In the genomic region with DNA sequence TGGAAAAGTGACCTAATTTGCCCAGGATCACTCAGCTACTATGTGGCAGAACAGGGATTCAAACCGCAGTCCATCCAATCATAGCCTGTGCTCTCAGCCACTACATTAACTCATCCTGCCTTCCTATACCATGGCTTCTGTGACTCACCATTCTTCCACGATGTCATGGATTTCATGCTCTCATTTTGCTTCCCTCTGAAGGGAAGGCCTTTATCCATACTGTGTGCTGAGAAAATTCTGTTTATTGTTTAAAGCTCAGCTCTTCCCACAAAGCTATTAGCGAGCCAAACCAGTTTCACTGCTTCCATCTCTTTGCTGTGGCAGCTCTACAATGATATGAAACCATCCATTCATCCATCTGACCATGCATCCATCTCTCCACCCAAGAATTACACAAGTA, we compare ENCODE assay signal across 15 cellular contexts.
A peak's percentile ranks its signal among the peaks of the same experiment; 100 is the strongest.
DNase-seq lines count a peak whose midpoint lies in the region; ATAC-seq, FAIRE-seq and TF ChIP-seq lines count a peak whose summit lies in the region.
"Had no signal": no experiment of that assay in that cellular context is flagged by ENCODE, and none has a peak within 500 bp of the region (broad histone marks: within the 10 kb centered on the region; RNA-seq: fewer than 3 reads in every experiment).

No MANE protein-coding gene starts in this region.

- ATAC-seq in IMR-90 (ENCODE audit: low read depth) (peak; percentile 85), HG02973 (IDR thresholded peaks at IDR 0.05; ENCODE audit: unreplicated experiment) (no peak), GM18517 (IDR thresholded peaks at IDR 0.05; ENCODE audit: unreplicated experiment) (no peak)
- ATAC-seq: A549 had no signal

- H3K9ac ChIP-seq in BLaER1 treated with 17β-estradiol and CSF1 and Interleukin-3, amounts not matched to agents 10 nM and 100 nM: no peak overlapping the region
- H3K9ac ChIP-seq in IMR-90 (ENCODE audit: low read depth, low read length) (no peak overlapping the region), kidney (ENCODE audit: low read length in 2 of 2) (no peak overlapping the region)

- no peak overlapping the region for H3K56ac ChIP-seq in IMR-90 (ENCODE audit: extremely low read depth, insufficient read depth, low read length)

- no peak overlapping the region for H2AK5ac ChIP-seq in IMR-90 (ENCODE audit: low read depth, low read length)

- H4K5ac ChIP-seq in IMR-90 (ENCODE audit: low read depth, low read length): no peak overlapping the region

- H3K27ac ChIP-seq in BLaER1 treated with 17β-estradiol and CSF1 and Interleukin-3, amounts not matched to agents 10 nM and 100 nM: peak overlapping the region in 6 of 11 experiments; percentile 17 to 61 (median 52); a peak in 6 of 22 replicates
- no peak overlapping the region for H3K27ac ChIP-seq in IMR-90 (ENCODE audit: insufficient read depth, low read length)
- H3K27ac ChIP-seq in kidney (ENCODE audit: low read depth in 2 of 2, low read length in 2 of 2): no peak overlapping the region
- H3K27ac ChIP-seq: A549, Peyer's patch, SJSA1 had no signal

- POLR2A ChIA-PET in IMR-90 (lab: Charles Lee; ENCODE audit: unreplicated experiment): no interaction called here

- H3K23ac ChIP-seq in IMR-90 (ENCODE audit: low read depth, low read length): no peak overlapping the region

- no peak overlapping the region for H2BK120ac ChIP-seq in IMR-90 (ENCODE audit: low read depth, low read length)

- WGBS in IMR-90 (ENCODE audit: extremely low coverage in 2 of 2, insufficient read length in 1 of 2), 2 experiments: no CpG with 5 or more reads among the region's 3 CpGs

- intact Hi-C loops in IMR-90 (cut with micrococcal nuclease): no loop called here
- intact Hi-C loops in kidney (cut with DNase I): no loop called here

- H3K18ac ChIP-seq in IMR-90 (ENCODE audit: low read depth, low read length): no peak overlapping the region

- H4K91ac ChIP-seq in IMR-90 (ENCODE audit: insufficient read depth, low read depth, low read length): no peak overlapping the region

- TF ChIP-seq RAD21 in IMR-90 (IDR thresholded peaks at IDR 0.05; ENCODE audit: low read length): no peak

- no peak overlapping the region for H2BK20ac ChIP-seq in IMR-90 (ENCODE audit: low read depth, low read length)

- in situ Hi-C loops in IMR-90 (cut with MboI; ENCODE audit: low sequenced_read_pairs) (no loop called here), astrocyte of the cerebellum (cut with HindIII; ENCODE audit: low sequenced_read_pairs) (no loop called here)

- no peaks in the 10 kb centered on the region; a peak in 1 of 4 replicates for H3K79me1 ChIP-seq in IMR-90 (ENCODE audit: low read depth in 1 of 2, low read length in 2 of 2)

- H3K4ac ChIP-seq in IMR-90 (ENCODE audit: low read depth, low read length): no peak overlapping the region

- peaks cover 0 to 9% (median 0%) of the 10 kb centered on the region in 11 experiments; a peak in 4 of 22 replicates for H3K9me3 ChIP-seq in BLaER1 treated with 17β-estradiol and CSF1 and Interleukin-3, amounts not matched to agents 10 nM and 100 nM (replicated peaks in 1 of 11)
- no peaks in the 10 kb centered on the region for H3K9me3 ChIP-seq in IMR-90 (ENCODE audit: control insufficient read depth, insufficient read depth, low read length)
- H3K9me3 ChIP-seq in kidney (ENCODE audit: control insufficient read depth in 1 of 2, low read length in 2 of 2): no peaks in the 10 kb centered on the region
- H3K9me3 ChIP-seq: A549, Peyer's patch, SJSA1 had no signal

- peak; percentile 86 for DNase-seq in IMR-90
- DNase-seq in astrocyte of the cerebellum (ENCODE audit: low read depth): peak; percentile 29
- peak; percentile 60 for DNase-seq in fibroblast of peridontal ligament (ENCODE audit: extremely low read depth)
- DNase-seq in kidney: no peak
- no peak for DNase-seq in HuH-7.5 (ENCODE audit: low spot score)
- DNase-seq: DMS79 treated with DMSO at 0.1 percent for 48 hours, NCI-H1930, NCI-H2171 treated with DMSO at 0.1 percent for 48 hours, NCI-H510A treated with DMSO at 0.1 percent for 48 hours, Peyer's patch had no signal

- H3K4me3 ChIP-seq in BLaER1 treated with 17β-estradiol and CSF1 and Interleukin-3, amounts not matched to agents 10 nM and 100 nM: no peak overlapping the region
- no peak overlapping the region for H3K4me3 ChIP-seq in IMR-90 (ENCODE audit: insufficient read depth, low read depth, low read length)
- no peak overlapping the region for H3K4me3 ChIP-seq in astrocyte of the cerebellum (ENCODE audit: low read depth, low read length)
- H3K4me3 ChIP-seq in kidney (ENCODE audit: low read length in 2 of 2): no peak overlapping the region
- H3K4me3 ChIP-seq: A549, Peyer's patch, SJSA1 had no signal

- H4K20me1 ChIP-seq in BLaER1 treated with 17β-estradiol and CSF1 and Interleukin-3, amounts not matched to agents 10 nM and 100 nM: no peaks in the 10 kb centered on the region
- no peaks in the 10 kb centered on the region for H4K20me1 ChIP-seq in IMR-90 (ENCODE audit: insufficient read depth, low read length)

- no peak overlapping the region for H2AK9ac ChIP-seq in IMR-90 (replicated peaks; ENCODE audit: low read depth, low read length, poor library complexity)

- H3K36me3 ChIP-seq in BLaER1 treated with 17β-estradiol and CSF1 and Interleukin-3, amounts not matched to agents 10 nM and 100 nM: peaks cover 0 to 19% (median 0%) of the 10 kb centered on the region in 11 experiments; a peak in 2 of 22 replicates
- H3K36me3 ChIP-seq in IMR-90 (ENCODE audit: control insufficient read depth, insufficient read depth, low read length) (no peaks in the 10 kb centered on the region; the same call in 1 of the 2 replicates), kidney (ENCODE audit: control insufficient read depth in 1 of 2, insufficient read depth in 2 of 2, low read length in 2 of 2) (no peaks in the 10 kb centered on the region)
- H3K36me3 ChIP-seq: Peyer's patch, SJSA1 had no signal

- CTCF ChIA-PET in IMR-90 (lab: Yijun Ruan, JAX): no interaction called here

- dilution Hi-C loops in IMR-90 (cut with HindIII; ENCODE audit: low sequenced_read_pairs, unreplicated experiment): no loop called here

- H4K8ac ChIP-seq in IMR-90 (ENCODE audit: low read depth in 2 of 2, low read length in 2 of 2): no peak overlapping the region

- no peak overlapping the region for H3K14ac ChIP-seq in IMR-90 (replicated peaks; ENCODE audit: low read depth, low read length)

- peaks cover 13 to 34% (median 28%) of the 10 kb centered on the region in 10 experiments for H3K4me1 ChIP-seq in BLaER1 treated with 17β-estradiol and CSF1 and Interleukin-3, amounts not matched to agents 10 nM and 100 nM
- H3K4me1 ChIP-seq in IMR-90 (ENCODE audit: control insufficient read depth, insufficient read depth, low read length) (peaks cover 2% of the 10 kb centered on the region; the same call in 1 of the 2 replicates), kidney (ENCODE audit: control insufficient read depth in 1 of 2, insufficient read depth in 1 of 2, low read depth in 1 of 2, low read length in 2 of 2) (peaks cover 2 to 8% of the 10 kb centered on the region in 2 donors)
- H3K4me1 ChIP-seq: A549, Peyer's patch, SJSA1 had no signal

- H3K9me1 ChIP-seq in IMR-90 (ENCODE audit: insufficient read depth, low read length): no peaks in the 10 kb centered on the region; the same call in 1 of the 2 replicates

- no peak overlapping the region for H2AFZ ChIP-seq in IMR-90 (replicated peaks; ENCODE audit: low read length, poor library complexity)

- no peak overlapping the region for H2BK5ac ChIP-seq in IMR-90 (ENCODE audit: low read depth, low read length, poor library complexity, severe bottlenecking)

- H3K27me3 ChIP-seq in BLaER1 treated with 17β-estradiol and CSF1 and Interleukin-3, amounts not matched to agents 10 nM and 100 nM: peaks cover 0 to 12% (median 0%) of the 10 kb centered on the region in 11 experiments; a peak in 3 of 22 replicates
- H3K27me3 ChIP-seq in IMR-90 (ENCODE audit: control insufficient read depth, insufficient read depth, low read length): no peaks in the 10 kb centered on the region
- H3K27me3 ChIP-seq: Peyer's patch, SJSA1 had no signal

- H2BK15ac ChIP-seq in IMR-90 (ENCODE audit: low read depth, low read length): no peak overlapping the region

- no TSS peak for BruUV-seq in IMR-90 (replicated peaks; lab: Mats Ljungman, UMichigan)

- peak overlapping the region; percentile 52 to 85 (median 74); a peak in 21 of 22 replicates for H3K4me2 ChIP-seq in BLaER1 treated with 17β-estradiol and CSF1 and Interleukin-3, amounts not matched to agents 10 nM and 100 nM
- H3K4me2 ChIP-seq in IMR-90 (ENCODE audit: low read depth, low read length): no peak overlapping the region
- H3K4me2 ChIP-seq: A549 had no signal

- FAIRE-seq in kidney (lab: Jason Lieb, UNC): no peak
- FAIRE-seq: A549 had no signal

- TF ChIP-seq CTCF in IMR-90 (conservative IDR thresholded peaks at IDR 0.05; ENCODE audit: low read depth, low read length) (no peak), astrocyte of the cerebellum (IDR thresholded peaks at IDR 0.05; ENCODE audit: low read depth, low read length, missing control alignments) (no peak), kidney (IDR thresholded peaks at IDR 0.05; ENCODE audit: borderline replicate concordance, extremely low read depth, insufficient read depth) (no peak)

- TF ChIP-seq POLR2A in IMR-90 (IDR thresholded peaks at IDR 0.05; ENCODE audit: low read depth, low read length): no peak

TF ChIP-seq in IMR-90, 13 proteins besides CTCF, POLR2A, EP300 and RAD21 (continues in another document):
- no peak for TF ChIP-seq MAFK (IDR thresholded peaks at IDR 0.05; ENCODE audit: low read depth, low read length)
- TF ChIP-seq, protein P1, sequence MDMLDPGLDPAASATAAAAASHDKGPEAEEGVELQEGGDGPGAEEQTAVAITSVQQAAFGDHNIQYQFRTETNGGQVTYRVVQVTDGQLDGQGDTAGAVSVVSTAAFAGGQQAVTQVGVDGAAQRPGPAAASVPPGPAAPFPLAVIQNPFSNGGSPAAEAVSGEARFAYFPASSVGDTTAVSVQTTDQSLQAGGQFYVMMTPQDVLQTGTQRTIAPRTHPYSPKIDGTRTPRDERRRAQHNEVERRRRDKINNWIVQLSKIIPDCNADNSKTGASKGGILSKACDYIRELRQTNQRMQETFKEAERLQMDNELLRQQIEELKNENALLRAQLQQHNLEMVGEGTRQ (IDR thresholded peaks at IDR 0.05; ENCODE audit: low read depth, low read length): no peak
- no peak for TF ChIP-seq BHLHE40 (IDR thresholded peaks at IDR 0.05; ENCODE audit: low read depth, low read length)
- no peak for TF ChIP-seq NFE2L2 (IDR thresholded peaks at IDR 0.05; ENCODE audit: low read depth, low read length)
- TF ChIP-seq RCOR1 (IDR thresholded peaks at IDR 0.05; ENCODE audit: insufficient replicate concordance, low read length): no peak
- TF ChIP-seq, protein P2, sequence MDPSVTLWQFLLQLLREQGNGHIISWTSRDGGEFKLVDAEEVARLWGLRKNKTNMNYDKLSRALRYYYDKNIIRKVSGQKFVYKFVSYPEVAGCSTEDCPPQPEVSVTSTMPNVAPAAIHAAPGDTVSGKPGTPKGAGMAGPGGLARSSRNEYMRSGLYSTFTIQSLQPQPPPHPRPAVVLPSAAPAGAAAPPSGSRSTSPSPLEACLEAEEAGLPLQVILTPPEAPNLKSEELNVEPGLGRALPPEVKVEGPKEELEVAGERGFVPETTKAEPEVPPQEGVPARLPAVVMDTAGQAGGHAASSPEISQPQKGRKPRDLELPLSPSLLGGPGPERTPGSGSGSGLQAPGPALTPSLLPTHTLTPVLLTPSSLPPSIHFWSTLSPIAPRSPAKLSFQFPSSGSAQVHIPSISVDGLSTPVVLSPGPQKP (IDR thresholded peaks at IDR 0.05; ENCODE audit: borderline replicate concordance, low read depth, low read length): no peak

Comparison
In these comparisons a context has a peak if more than half of its experiments do, and no peak if none do; other contexts are left out.
1. H3K27ac ChIP-seq: peak in BLaER1 treated with 17β-estradiol and CSF1 and Interleukin-3, amounts not matched to agents 10 nM and 100 nM (6 of 11); none in IMR-90 (single experiment) and kidney (0 of 2).
2. DNase-seq: peak in IMR-90 (single experiment), astrocyte of the cerebellum (single experiment) and fibroblast of peridontal ligament (single experiment); none in kidney (single experiment) and HuH-7.5 (single experiment).